Comparison of ENCODE assay signal across 8 cellular contexts in genomic region chr10:69004821-69005220, GRCh38. TPM values are rescaled to one million over a fixed set of nuclear protein-coding genes. Genes with fewer than 3 reads are reported as not detected.
DNase-seq lines count a peak whose midpoint lies in the region; ATAC-seq and TF ChIP-seq lines count a peak whose summit lies in the region.

No MANE protein-coding gene starts in this region.

- WGBS in esophagus squamous epithelium, 2 donors = 0 to 4% methylated on average over 1 of the region's 1 CpG
- 38 to 43% (median 43%) methylated on average over 1 of the region's 1 CpG for WGBS in psoas muscle, 3 donors

- H3K27me3 Mint-ChIP-seq in natural killer cell (ENCODE audit: low read depth in 2 of 2) = no peaks in the 10 kb centered on the region
- H3K27me3 Mint-ChIP-seq in natural killer cell treated with Interleukin-12 subunit alpha and Interleukin-12 subunit beta and Interleukin-15 and Interleukin-18, amount 100 ng/mL, for 72 hours = no peaks in the 10 kb centered on the region

- DNase-seq in natural killer cell = no peak
- no peak for DNase-seq in natural killer cell treated with Interleukin-12 subunit alpha and Interleukin-12 subunit beta and Interleukin-15 and Interleukin-18, amount 100 ng/mL, for 72 hours (ENCODE audit: low spot score)
- peak; percentile 39 for DNase-seq in RPMI8226
- no peak for DNase-seq in esophagus squamous epithelium (lab: John Stamatoyannopoulos, UW)
- DNase-seq in psoas muscle = no peak
- no peak for DNase-seq in NCI-H524 treated with DMSO at 0.1 percent for 48 hours (lab: John Stamatoyannopoulos, UW)
- no peak for DNase-seq in SK-N-DZ (ENCODE audit: low spot score)

- peaks cover 0 to 62% (median 5%) of the 10 kb centered on the region in 3 donors for H3K36me3 ChIP-seq in esophagus squamous epithelium
- peaks cover 0 to 78% of the 10 kb centered on the region in 2 donors for H3K36me3 ChIP-seq in psoas muscle (ENCODE audit: insufficient read depth in 1 of 2, low read depth in 1 of 2)

- H3K27ac Mint-ChIP-seq in natural killer cell = peak overlapping the region; percentile 50 to 60
- no peak overlapping the region for H3K27ac Mint-ChIP-seq in natural killer cell treated with Interleukin-12 subunit alpha and Interleukin-12 subunit beta and Interleukin-15 and Interleukin-18, amount 100 ng/mL, for 72 hours

- peaks cover 0 to 8% (median 0%) of the 10 kb centered on the region in 3 donors for H3K4me1 ChIP-seq in esophagus squamous epithelium
- no peaks in the 10 kb centered on the region for H3K4me1 ChIP-seq in psoas muscle

- no peaks in the 10 kb centered on the region for H3K36me3 Mint-ChIP-seq in natural killer cell
- no peaks in the 10 kb centered on the region for H3K36me3 Mint-ChIP-seq in natural killer cell treated with Interleukin-12 subunit alpha and Interleukin-12 subunit beta and Interleukin-15 and Interleukin-18, amount 100 ng/mL, for 72 hours

- H3K4me1 Mint-ChIP-seq in natural killer cell = peaks cover 5 to 8% of the 10 kb centered on the region in 2 donors
- no peaks in the 10 kb centered on the region for H3K4me1 Mint-ChIP-seq in natural killer cell treated with Interleukin-12 subunit alpha and Interleukin-12 subunit beta and Interleukin-15 and Interleukin-18, amount 100 ng/mL, for 72 hours (ENCODE audit: low read depth in 2 of 2)

- H3K9me3 Mint-ChIP-seq in natural killer cell = no peaks in the 10 kb centered on the region
- H3K9me3 Mint-ChIP-seq in natural killer cell treated with Interleukin-12 subunit alpha and Interleukin-12 subunit beta and Interleukin-15 and Interleukin-18, amount 100 ng/mL, for 72 hours = no peaks in the 10 kb centered on the region

- H3K9me3 ChIP-seq in esophagus squamous epithelium (no peaks in the 10 kb centered on the region), psoas muscle (no peaks in the 10 kb centered on the region)

- TF ChIP-seq CTCF in natural killer cell (IDR thresholded peaks at IDR 0.05) (peak; percentile 79), esophagus squamous epithelium (IDR thresholded peaks at IDR 0.05) (peak in 4 of 6 experiments; percentile 39 to 60 (median 40)), psoas muscle (IDR thresholded peaks at IDR 0.05) (peak; percentile 50)

- no peak overlapping the region for H3K4me3 Mint-ChIP-seq in natural killer cell
- H3K4me3 Mint-ChIP-seq in natural killer cell treated with Interleukin-12 subunit alpha and Interleukin-12 subunit beta and Interleukin-15 and Interleukin-18, amount 100 ng/mL, for 72 hours = no peak overlapping the region

- peak; percentile 67 to 90 (median 72) for ATAC-seq in natural killer cell
- no peak for ATAC-seq in natural killer cell treated with Interleukin-12 subunit alpha and Interleukin-12 subunit beta and Interleukin-15 and Interleukin-18, amount 100 ng/mL, for 72 hours
- ATAC-seq in psoas muscle = peak in 1 of 4 donors; percentile 58
- ATAC-seq in GM18511 (IDR thresholded peaks at IDR 0.05; ENCODE audit: unreplicated experiment) = no peak

- H3K27me3 ChIP-seq in esophagus squamous epithelium = no peaks in the 10 kb centered on the region
- H3K27me3 ChIP-seq in psoas muscle (ENCODE audit: insufficient read depth in 3 of 3, low read length in 2 of 3) = no peaks in the 10 kb centered on the region

- no peak for TF ChIP-seq POLR2A in esophagus squamous epithelium (IDR thresholded peaks at IDR 0.05)

- H3K27ac ChIP-seq in esophagus squamous epithelium (peak overlapping the region in 1 of 4 donors; percentile 17), psoas muscle (no peak overlapping the region)

- H3K4me3 ChIP-seq in esophagus squamous epithelium (no peak overlapping the region), psoas muscle (no peak overlapping the region)

- intact Hi-C loops in natural killer cell (cut with micrococcal nuclease) = loop anchor here (1.0 to 2.0 kb wide), 4 partner anchors 40 to 387 kb away; partner anchors contain the start of gene VPS26A
- intact Hi-C loops in esophagus squamous epithelium (cut with DNase I) = loop anchor here (10.0 kb wide), 1 partner anchor 90 kb away; no protein-coding TSS in a partner anchor
- intact Hi-C loops in psoas muscle (cut with DNase I) = loop anchor here (2.0 to 10.0 kb wide), 3 partner anchors 87 to 120 kb away; partner anchors contain the start of gene VPS26A (in 1 of the 2)

RNA-seq across cellular contexts. Expression of gene KIFBP, which starts 16.2 kb away (rescaled TPM):
- total RNA-seq in natural killer cell (1 to 10 TPM; 3.5 to 4.4 (median 4.0) TPM), esophagus squamous epithelium (10 to 100 TPM; 15.5 to 31.0 (median 16.4) TPM), psoas muscle (10 to 100 TPM; 23.2 to 36.9 (median 32.1) TPM)
- total RNA-seq in natural killer cell treated with Interleukin-12 subunit alpha and Interleukin-12 subunit beta and Interleukin-15 and Interleukin-18, amount 100 ng/mL, for 72 hours = 10 to 100 TPM; 13.4 to 14.3 TPM
- polyA plus RNA-seq in psoas muscle = 10 to 100 TPM in 2 of 3 donors, 1 to 10 TPM in 1; 7.9 to 24.0 (median 17.9) TPM
- polyA plus RNA-seq in SK-N-DZ (2014; cell fraction: cytosol; rRNA removed) = 35.0 and 39.4 TPM in 2 replicates
- polyA plus RNA-seq in SK-N-DZ (2014; cell fraction: nucleus; rRNA removed) = 21.9 and 33.6 TPM in 2 replicates

RNA-seq across cellular contexts. Expression of gene DDX21, which starts 48.9 kb away (rescaled TPM):
- total RNA-seq in natural killer cell (10 to 100 TPM; 59.0 to 62.1 (median 59.8) TPM), esophagus squamous epithelium (100 to 1,000 TPM in 1 of 4 donors, 10 to 100 TPM in 3; 39.2 to 112 (median 84.0) TPM), psoas muscle (100 to 1,000 TPM in 1 of 4 donors, 10 to 100 TPM in 3; 30.8 to 120 (median 85.4) TPM)
- 100 to 1,000 TPM; 173 to 209 TPM for total RNA-seq in natural killer cell treated with Interleukin-12 subunit alpha and Interleukin-12 subunit beta and Interleukin-15 and Interleukin-18, amount 100 ng/mL, for 72 hours
- 10 to 100 TPM; 31.6 to 90.6 (median 54.5) TPM for polyA plus RNA-seq in psoas muscle
- polyA plus RNA-seq in SK-N-DZ (2014; cell fraction: cytosol; rRNA removed) = 108 and 112 TPM in 2 replicates
- polyA plus RNA-seq in SK-N-DZ (2014; cell fraction: nucleus; rRNA removed) = 62.8 and 68.6 TPM in 2 replicates

Comparison
In these comparisons a context has a peak if more than half of its experiments do, and no peak if none do; other contexts are left out.
1. ATAC-seq: peak in natural killer cell (3 of 3); none in natural killer cell treated with Interleukin-12 subunit alpha and Interleukin-12 subunit beta and Interleukin-15 and Interleukin-18, amount 100 ng/mL, for 72 hours (0 of 2) and GM18511 (single experiment).
2. H3K27ac Mint-ChIP-seq: peak in natural killer cell (2 of 2); none in natural killer cell treated with Interleukin-12 subunit alpha and Interleukin-12 subunit beta and Interleukin-15 and Interleukin-18, amount 100 ng/mL, for 72 hours (0 of 2).
3. Peak in every context shown above with its lines, with median percentiles within 50 percentile points of each other: CTCF ChIP-seq.